Comparison of ENCODE assay signal across 1 cellular context in the genomic region with DNA sequence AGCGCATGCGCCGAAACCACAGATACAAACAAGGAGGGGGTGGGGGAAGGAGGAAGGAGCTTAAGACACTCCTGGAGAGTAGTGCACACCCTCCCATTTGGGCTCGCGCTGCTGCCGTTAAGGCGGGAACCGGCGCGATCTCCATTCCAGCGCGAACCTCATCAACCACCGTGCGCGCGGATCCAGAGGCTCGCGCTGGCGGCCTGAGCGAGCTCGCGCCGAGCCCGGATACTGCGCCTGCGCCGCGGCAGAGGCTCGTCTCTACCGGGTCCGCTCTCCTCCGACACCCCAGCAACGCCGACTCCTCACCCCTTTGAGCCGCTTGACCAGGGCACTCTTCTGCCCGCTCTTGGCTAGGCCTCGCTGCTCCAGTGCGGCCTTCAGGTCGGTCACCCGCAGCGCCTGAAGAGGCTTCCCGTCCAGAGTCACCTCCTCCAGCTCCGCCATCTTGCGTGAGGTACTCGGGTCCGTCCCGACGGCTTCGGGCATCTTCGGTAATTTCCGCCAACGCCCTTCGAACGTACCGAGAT.
TF ChIP-seq lines count a peak whose summit lies in the region.

A gene with protein sequence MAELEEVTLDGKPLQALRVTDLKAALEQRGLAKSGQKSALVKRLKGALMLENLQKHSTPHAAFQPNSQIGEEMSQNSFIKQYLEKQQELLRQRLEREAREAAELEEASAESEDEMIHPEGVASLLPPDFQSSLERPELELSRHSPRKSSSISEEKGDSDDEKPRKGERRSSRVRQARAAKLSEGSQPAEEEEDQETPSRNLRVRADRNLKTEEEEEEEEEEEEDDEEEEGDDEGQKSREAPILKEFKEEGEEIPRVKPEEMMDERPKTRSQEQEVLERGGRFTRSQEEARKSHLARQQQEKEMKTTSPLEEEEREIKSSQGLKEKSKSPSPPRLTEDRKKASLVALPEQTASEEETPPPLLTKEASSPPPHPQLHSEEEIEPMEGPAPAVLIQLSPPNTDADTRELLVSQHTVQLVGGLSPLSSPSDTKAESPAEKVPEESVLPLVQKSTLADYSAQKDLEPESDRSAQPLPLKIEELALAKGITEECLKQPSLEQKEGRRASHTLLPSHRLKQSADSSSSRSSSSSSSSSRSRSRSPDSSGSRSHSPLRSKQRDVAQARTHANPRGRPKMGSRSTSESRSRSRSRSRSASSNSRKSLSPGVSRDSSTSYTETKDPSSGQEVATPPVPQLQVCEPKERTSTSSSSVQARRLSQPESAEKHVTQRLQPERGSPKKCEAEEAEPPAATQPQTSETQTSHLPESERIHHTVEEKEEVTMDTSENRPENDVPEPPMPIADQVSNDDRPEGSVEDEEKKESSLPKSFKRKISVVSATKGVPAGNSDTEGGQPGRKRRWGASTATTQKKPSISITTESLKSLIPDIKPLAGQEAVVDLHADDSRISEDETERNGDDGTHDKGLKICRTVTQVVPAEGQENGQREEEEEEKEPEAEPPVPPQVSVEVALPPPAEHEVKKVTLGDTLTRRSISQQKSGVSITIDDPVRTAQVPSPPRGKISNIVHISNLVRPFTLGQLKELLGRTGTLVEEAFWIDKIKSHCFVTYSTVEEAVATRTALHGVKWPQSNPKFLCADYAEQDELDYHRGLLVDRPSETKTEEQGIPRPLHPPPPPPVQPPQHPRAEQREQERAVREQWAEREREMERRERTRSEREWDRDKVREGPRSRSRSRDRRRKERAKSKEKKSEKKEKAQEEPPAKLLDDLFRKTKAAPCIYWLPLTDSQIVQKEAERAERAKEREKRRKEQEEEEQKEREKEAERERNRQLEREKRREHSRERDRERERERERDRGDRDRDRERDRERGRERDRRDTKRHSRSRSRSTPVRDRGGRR (minus strand): TSS at position 471 of the 530 bp plus-strand sequence. CDS start 24 bp downstream, at position 447.

TF ChIP-seq in endothelial cell of umbilical vein, 7 proteins besides CTCF, POLR2A, EP300 and RAD21:
- TF ChIP-seq, protein P1, sequence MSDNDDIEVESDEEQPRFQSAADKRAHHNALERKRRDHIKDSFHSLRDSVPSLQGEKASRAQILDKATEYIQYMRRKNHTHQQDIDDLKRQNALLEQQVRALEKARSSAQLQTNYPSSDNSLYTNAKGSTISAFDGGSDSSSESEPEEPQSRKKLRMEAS (IDR thresholded peaks at IDR 0.05; ENCODE audit: insufficient read depth, insufficient read length) = no peak
- no peak for TF ChIP-seq FOS (IDR thresholded peaks at IDR 0.05; ENCODE audit: borderline replicate concordance, insufficient read depth, low read length)
- TF ChIP-seq MYC (IDR thresholded peaks at IDR 0.05; ENCODE audit: low read depth, low read length) = no peak
- no peak for TF ChIP-seq POLR2AphosphoS5 (IDR thresholded peaks at IDR 0.05; ENCODE audit: insufficient read depth, low read depth, low read length)
- no peak for TF ChIP-seq EZH2 (IDR thresholded peaks at IDR 0.05; ENCODE audit: borderline replicate concordance, low read depth, low read length, severe bottlenecking)
- no peak for TF ChIP-seq JUN (IDR thresholded peaks at IDR 0.05; ENCODE audit: borderline replicate concordance, insufficient read depth, insufficient read length, low read depth)
- no peak for TF ChIP-seq GATA2 (IDR thresholded peaks at IDR 0.05; ENCODE audit: insufficient read depth, insufficient read length, low read depth, low read length)
